ENCODE assay signal across 19 cellular contexts in genomic region chr2:80061881-80062280, GRCh38.
"Had no signal": no experiment of that assay in that cellular context is flagged by ENCODE, and none has a peak within 500 bp of the region (broad histone marks: within the 10 kb centered on the region; RNA-seq: fewer than 3 reads in every experiment).

No MANE protein-coding gene starts in this region.

- H3K4me3 ChIP-seq: colonic mucosa, heart right ventricle, mucosa of descending colon, ovary, stomach had no signal

- DNase-seq: colonic mucosa; dermis blood vessel endothelial cell; effector CD4-positive, alpha-beta T cell; endodermal cell; heart right ventricle; islet precursor cell; mammary epithelial cell; mucosa of descending colon; naive thymus-derived CD8-positive, alpha-beta T cell; ovary; right cardiac atrium; small intestine; stimulated activated CD4-positive, alpha-beta T cell treated with anti-CD3 and anti-CD28 coated beads, Interleukin-12 subunit alpha, Interleukin-12 subunit beta, amount 100 ng/mL, for 4 hours; stimulated activated naive CD4-positive, alpha-beta T cell; stomach; trophoblast cell had no signal

- H3K4me1 ChIP-seq: colonic mucosa, heart right ventricle, stomach had no signal

- H3K27me3 ChIP-seq: colonic mucosa, ovary, stomach had no signal

- FAIRE-seq: endothelial cell of umbilical vein, frontal cortex, small intestine had no signal

- ATAC-seq: heart right ventricle; left lobe of liver; mucosa of descending colon; naive thymus-derived CD8-positive, alpha-beta T cell; right cardiac atrium had no signal

- H3K9me3 ChIP-seq: colonic mucosa, heart right ventricle, mucosa of descending colon, ovary, stomach had no signal

- H3K36me3 ChIP-seq: colonic mucosa, heart right ventricle, ovary, stomach had no signal

- H3K27ac ChIP-seq: colonic mucosa, heart right ventricle, ovary, stomach had no signal
